In genomic region chr11:46127150-46127638, GRCh38 we compare ENCODE assay signal across 8 cellular contexts. TPM values are rescaled to one million over a fixed set of nuclear protein-coding genes. Genes with fewer than 3 reads are reported as not detected.
DNase-seq lines count a peak whose midpoint lies in the region; ATAC-seq and TF ChIP-seq lines count a peak whose summit lies in the region.

No MANE protein-coding gene starts in this region.

- 11 to 16% methylated on average over 5 of the region's 5 CpGs for WGBS in lung, 2 donors

- H3K4me3 ChIP-seq in lung = no peak overlapping the region

- H3K27ac ChIP-seq in lung (ENCODE audit: low read depth in 1 of 2, low read length in 1 of 2) = no peak overlapping the region

- DNase-seq in AG09319 (ENCODE audit: extremely low read depth, low read depth) = no peak
- DNase-seq in SKM-1 treated with dmso at 0.1 percent for 144 hours (lab: John Stamatoyannopoulos, UW; ENCODE audit: unreplicated experiment) = peak; percentile 98
- peak; percentile 17 for DNase-seq in astrocyte of the hippocampus (ENCODE audit: low read depth, low spot score)
- peak; percentile 58 for DNase-seq in lung (ENCODE audit: low spot score)
- no peak for DNase-seq in dermis blood vessel endothelial cell
- no peak for DNase-seq in GOT3 (lab: John Stamatoyannopoulos, UW)

- no peaks in the 10 kb centered on the region for H3K27me3 ChIP-seq in lung (ENCODE audit: control insufficient read depth, insufficient read depth)

- H3K4me1 ChIP-seq in lung (ENCODE audit: control insufficient read depth in 2 of 2, insufficient read depth in 2 of 2, low read length in 2 of 2) = peaks cover 0 to 3% of the 10 kb centered on the region in 2 donors

- TF ChIP-seq CTCF in AG09319 (IDR thresholded peaks at IDR 0.05; ENCODE audit: low read depth, low read length) = peak; percentile 44
- TF ChIP-seq CTCF in lung (IDR thresholded peaks at IDR 0.05; ENCODE audit: control extremely low read depth, extremely low read depth) = peak; percentile 25

- peak; percentile 84 for ATAC-seq in GM18858 (IDR thresholded peaks at IDR 0.05; ENCODE audit: unreplicated experiment)
- peak; percentile 71 for ATAC-seq in HG03469 (IDR thresholded peaks at IDR 0.05; ENCODE audit: unreplicated experiment)
- ATAC-seq in lung (ENCODE audit: insufficient read depth, low FRiP score) = peak; percentile 79

- no peaks in the 10 kb centered on the region for H3K36me3 ChIP-seq in lung (ENCODE audit: control insufficient read depth in 2 of 2, insufficient read depth in 2 of 2, low read length in 2 of 2)

- no peaks in the 10 kb centered on the region for H3K9me3 ChIP-seq in lung (ENCODE audit: control insufficient read depth in 2 of 2, insufficient read depth in 1 of 2, low read length in 1 of 2)

RNA-seq across cellular contexts. Expression of gene PHF21A, which starts 5.9 kb away (rescaled TPM):
- 10 to 100 TPM; 37.5 to 57.0 TPM for total RNA-seq in lung
- polyA plus RNA-seq in lung = 10 to 100 TPM; 16.2 to 22.4 TPM
- 6.3 and 13.2 TPM in 2 replicates for total RNA-seq in dermis blood vessel endothelial cell

Comparison
In these comparisons a context has a peak if more than half of its experiments do, and no peak if none do; other contexts are left out.
1. DNase-seq: peak in SKM-1 treated with dmso at 0.1 percent for 144 hours (single experiment), astrocyte of the hippocampus (single experiment) and lung (single experiment); none in AG09319 (single experiment), dermis blood vessel endothelial cell (single experiment) and GOT3 (single experiment).
2. Peak in every context shown above with its lines, with median percentiles within 50 percentile points of each other: ATAC-seq.